ENCODE assay signal across 8 cellular contexts in genomic region chr3:152271465-152272035, GRCh38. TPM values are rescaled to one million over a fixed set of nuclear protein-coding genes. Genes with fewer than 3 reads are reported as not detected.
A peak's percentile ranks its signal among the peaks of the same experiment; 100 is the strongest.
DNase-seq lines count a peak whose midpoint lies in the region; ATAC-seq and TF ChIP-seq lines count a peak whose summit lies in the region.

No MANE protein-coding gene starts in this region.

- ATAC-seq in naive thymus-derived CD4-positive, alpha-beta T cell: no peak

- peak overlapping the region; percentile 94 for H3K4me3 ChIP-seq in ACC112 (ENCODE audit: low read depth, low read length)
- peak overlapping the region; percentile 74 for H3K4me3 ChIP-seq in HL-60 (replicated peaks; ENCODE audit: insufficient read depth, low read length)
- peak overlapping the region; percentile 62 to 87 (median 66) for H3K4me3 ChIP-seq in mammary epithelial cell (replicated peaks in 1 of 3; ENCODE audit: insufficient read depth in 1 of 3, low read depth in 2 of 3, low read length in 3 of 3)
- peak overlapping the region; percentile 77 for H3K4me3 ChIP-seq in naive thymus-derived CD4-positive, alpha-beta T cell (ENCODE audit: low read length)

- POLR2A ChIA-PET in naive thymus-derived CD4-positive, alpha-beta T cell (lab: Charles Lee): interaction anchor here (1.0 to 11.1 kb wide), 8 partner anchors 10 to 181 kb away, joined by 3 to 229 read pairs (median 90); no protein-coding TSS in a partner anchor
- POLR2A ChIA-PET in GM10248 (lab: Yijun Ruan, JAX): no interaction called here

- no peaks in the 10 kb centered on the region for H3K9me3 Mint-ChIP-seq in naive thymus-derived CD4-positive, alpha-beta T cell

- peaks cover 4% of the 10 kb centered on the region for H3K36me3 ChIP-seq in ACC112 (ENCODE audit: insufficient read depth, low read length)
- no peaks in the 10 kb centered on the region for H3K36me3 ChIP-seq in mammary epithelial cell (ENCODE audit: insufficient read depth, low read length)
- H3K36me3 ChIP-seq in naive thymus-derived CD4-positive, alpha-beta T cell (ENCODE audit: control insufficient read depth in 2 of 3, insufficient read depth in 3 of 3, low read length in 3 of 3): peaks cover 0 to 12% (median 3%) of the 10 kb centered on the region in 3 experiments

- TF ChIP-seq CTCF in HL-60 (IDR thresholded peaks at IDR 0.05; ENCODE audit: insufficient read depth, low read length): no peak
- no peak for TF ChIP-seq CTCF in mammary epithelial cell (conservative IDR thresholded peaks at IDR 0.05 in 1 of 2, IDR thresholded peaks at IDR 0.05 in 1 of 2; ENCODE audit: extremely low read depth in 1 of 2, insufficient read depth in 1 of 2, low read depth in 1 of 2, low read length in 2 of 2)
- no peak for TF ChIP-seq CTCF in GM10248 (IDR thresholded peaks at IDR 0.05; ENCODE audit: control extremely low read depth, extremely low read depth, low read depth, missing control alignments)

- in situ Hi-C loops in mammary epithelial cell (cut with MboI; ENCODE audit: low sequenced_read_pairs in 2 of 2): loop anchor here in 1 of 2 donors (25.0 kb wide), 1 partner anchor 184 kb away; no protein-coding TSS in a partner anchor

- 0% methylated on average over 3 of the region's 3 CpGs for WGBS in mammary epithelial cell (ENCODE audit: low coverage, missing lambda C conversion rate)

- no peaks in the 10 kb centered on the region for H4K20me1 ChIP-seq in mammary epithelial cell (ENCODE audit: insufficient read depth, low read length)

- H3K27ac Mint-ChIP-seq in naive thymus-derived CD4-positive, alpha-beta T cell: peak overlapping the region; percentile 88 to 98 (median 94)

- BruUV-seq in mammary epithelial cell (replicated peaks; lab: Mats Ljungman, UMichigan): no TSS peak

- H3K27me3 Mint-ChIP-seq in naive thymus-derived CD4-positive, alpha-beta T cell: no peaks in the 10 kb centered on the region

- peak overlapping the region; percentile 78 to 100 (median 94) for H3K4me3 Mint-ChIP-seq in naive thymus-derived CD4-positive, alpha-beta T cell

- H2AFZ ChIP-seq in ACC112 (ENCODE audit: low read length, unreplicated experiment) (no peak overlapping the region), mammary epithelial cell (ENCODE audit: low read depth, low read length) (no peak overlapping the region)

- H3K9me3 ChIP-seq in mammary epithelial cell (replicated peaks; ENCODE audit: insufficient read depth, low read length): no peaks in the 10 kb centered on the region
- no peaks in the 10 kb centered on the region for H3K9me3 ChIP-seq in naive thymus-derived CD4-positive, alpha-beta T cell (ENCODE audit: control insufficient read depth in 2 of 3, low read length in 3 of 3)

- H3K4me1 Mint-ChIP-seq in naive thymus-derived CD4-positive, alpha-beta T cell: peaks cover 36 to 66% (median 62%) of the 10 kb centered on the region in 7 donors

- peaks cover 44% of the 10 kb centered on the region for H3K4me1 ChIP-seq in ACC112 (ENCODE audit: control insufficient read depth, insufficient read depth, low read length, unreplicated experiment)
- peaks cover 26% of the 10 kb centered on the region for H3K4me1 ChIP-seq in mammary epithelial cell (ENCODE audit: insufficient read depth, low read length)
- H3K4me1 ChIP-seq in naive thymus-derived CD4-positive, alpha-beta T cell (ENCODE audit: control insufficient read depth in 2 of 2, insufficient read depth in 2 of 2, low read length in 2 of 2): peaks cover 27 to 49% of the 10 kb centered on the region in 2 donors

- peak overlapping the region; percentile 94 for H3K27ac ChIP-seq in ACC112 (ENCODE audit: low read depth, low read length)
- H3K27ac ChIP-seq in HL-60 (replicated peaks): peak overlapping the region; percentile 97
- H3K27ac ChIP-seq in mammary epithelial cell (ENCODE audit: insufficient read depth, low read depth, low read length): peak overlapping the region; percentile 90
- H3K27ac ChIP-seq in naive thymus-derived CD4-positive, alpha-beta T cell (ENCODE audit: low read depth, low read length): peak overlapping the region; percentile 99

- peak overlapping the region; percentile 92 for H3K9ac ChIP-seq in mammary epithelial cell (ENCODE audit: insufficient read depth, low read length)

- dilution Hi-C loops in mammary epithelial cell (cut with HindIII; ENCODE audit: low sequenced_read_pairs): no loop called here

- H3K27me3 ChIP-seq in ACC112 (ENCODE audit: insufficient read depth, low read length) (no peaks in the 10 kb centered on the region), HL-60 (ENCODE audit: insufficient read depth, poor library complexity, severe bottlenecking) (no peaks in the 10 kb centered on the region), mammary epithelial cell (ENCODE audit: insufficient read depth, low read length) (no peaks in the 10 kb centered on the region)
- H3K27me3 ChIP-seq in naive thymus-derived CD4-positive, alpha-beta T cell (ENCODE audit: control insufficient read depth in 2 of 2, insufficient read depth in 2 of 2, low read length in 2 of 2): no peaks in the 10 kb centered on the region

- H3K79me2 ChIP-seq in ACC112 (ENCODE audit: control insufficient read depth, insufficient read depth, low read length, unreplicated experiment) (peaks cover 89% of the 10 kb centered on the region), mammary epithelial cell (ENCODE audit: insufficient read depth, low read length) (peaks cover 80% of the 10 kb centered on the region)

- H3K36me3 Mint-ChIP-seq in naive thymus-derived CD4-positive, alpha-beta T cell: peaks cover 4 to 32% (median 21%) of the 10 kb centered on the region in 5 donors

- DNase-seq in HL-60 (ENCODE audit: low read depth in 1 of 2, low spot score in 1 of 2): no peak
- DNase-seq in mammary epithelial cell: peak; percentile 11
- no peak for DNase-seq in naive thymus-derived CD4-positive, alpha-beta T cell
- no peak for DNase-seq in SK-N-DZ (ENCODE audit: low spot score)
- no peak for DNase-seq in GM10248 (ENCODE audit: extremely low spot score)
- no peak for DNase-seq in medulla oblongata (ENCODE audit: extremely low spot score)
- no peak for DNase-seq in GOT3 (lab: John Stamatoyannopoulos, UW)

- CTCF ChIA-PET in mammary epithelial cell (lab: Charles Lee; ENCODE audit: low non-redundant PET): no interaction called here
- CTCF ChIA-PET in naive thymus-derived CD4-positive, alpha-beta T cell (lab: Charles Lee): no interaction called here
- CTCF ChIA-PET in GM10248 (lab: Yijun Ruan, JAX): interaction anchor here (1.2 to 2.2 kb wide), 4 partner anchors 9 to 14 kb away, joined by 3 to 7 read pairs (median 4); no protein-coding TSS in a partner anchor

- intact Hi-C loops in mammary epithelial cell (cut with micrococcal nuclease): loop anchor here (1.0 to 10.0 kb wide), 3 partner anchors 116 to 957 kb away; partner anchors contain the start of gene GPR87
- intact Hi-C loops in naive thymus-derived CD4-positive, alpha-beta T cell (cut with micrococcal nuclease): loop anchor here (1.0 to 10.0 kb wide), 5 partner anchors 8 to 1509 kb away; partner anchors contain the start of genes SIAH2 (in 2 of the 2) and RAP2B (in 1 of the 2)

- peak overlapping the region; percentile 92 for H3K4me2 ChIP-seq in mammary epithelial cell (ENCODE audit: insufficient read depth, low read depth, low read length)

RNA-seq across cellular contexts. Expression of gene MBNL1, which starts 2.8 kb away (rescaled TPM):
- total RNA-seq in mammary epithelial cell: 100 to 1,000 TPM; 107 to 188 TPM
- 69.5 TPM for polyA plus RNA-seq in mammary epithelial cell
- 363 TPM for polyA minus RNA-seq in mammary epithelial cell
- 100 to 1,000 TPM; 459 to 675 (median 508) TPM for total RNA-seq in naive thymus-derived CD4-positive, alpha-beta T cell
- polyA plus RNA-seq in naive thymus-derived CD4-positive, alpha-beta T cell: 100 to 1,000 TPM; 371 to 389 TPM
- 11.7 and 12.0 TPM in 2 replicates for polyA plus RNA-seq in SK-N-DZ (2014; cell fraction: cytosol; rRNA removed)
- polyA plus RNA-seq in SK-N-DZ (2014; cell fraction: nucleus; rRNA removed): 20.1 TPM in 2 replicates
